19 cellular contexts compared by ENCODE assay signal in genomic region chr10:92894081-92894480, GRCh38. TPM values are rescaled to one million over a fixed set of nuclear protein-coding genes. Genes with fewer than 3 reads are reported as not detected.
DNase-seq lines count a peak whose midpoint lies in the region; ATAC-seq and TF ChIP-seq lines count a peak whose summit lies in the region.
"Had no signal": no experiment of that assay in that cellular context is flagged by ENCODE, and none has a peak within 500 bp of the region (broad histone marks: within the 10 kb centered on the region; RNA-seq: fewer than 3 reads in every experiment).

No MANE protein-coding gene starts in this region.

- H3K4me1 Mint-ChIP-seq in GM23338 (peaks cover 48% of the 10 kb centered on the region), memory B cell (peaks cover 5% of the 10 kb centered on the region)
- H3K4me1 Mint-ChIP-seq: CD14-positive monocyte had no signal

- H3K79me2 ChIP-seq in GM23338 (replicated peaks; ENCODE audit: insufficient read depth), result no peaks in the 10 kb centered on the region

- no peak overlapping the region for H2AFZ ChIP-seq in GM23338

- no peaks in the 10 kb centered on the region for H3K36me3 ChIP-seq in GM23338 (ENCODE audit: insufficient read depth)

- DNase-seq in GM23338 (ENCODE audit: low spot score), result no peak
- DNase-seq in NCI-H146 (lab: John Stamatoyannopoulos, UW), result peak; percentile 9
- DNase-seq in dermis blood vessel endothelial cell, result peak; percentile 46
- DNase-seq in memory B cell (ENCODE audit: low spot score in 2 of 2), result no peak
- no peak for DNase-seq in 8988T
- DNase-seq: ACHN, AML-193, DMS 273 treated with DMSO at 0.1 percent for 48 hours, NCI-H1048, NCI-H1694, NCI-H510A treated with DMSO at 0.1 percent for 48 hours, SHP77 treated with DMSO at 0.1 percent for 48 hours had no signal

- peaks cover 37% of the 10 kb centered on the region for H3K4me1 ChIP-seq in GM23338 (ENCODE audit: insufficient read depth)

- H3K4me3 Mint-ChIP-seq in GM23338 (peak overlapping the region; percentile 42), memory B cell (no peak overlapping the region)
- H3K4me3 Mint-ChIP-seq: CD14-positive monocyte had no signal

- no peaks in the 10 kb centered on the region for H3K27me3 ChIP-seq in GM23338 (ENCODE audit: insufficient read depth)

- H3K36me3 Mint-ChIP-seq in GM23338 (ENCODE audit: low read depth) (no peaks in the 10 kb centered on the region), memory B cell (peaks cover 14% of the 10 kb centered on the region)

- no peak overlapping the region for H3K27ac ChIP-seq in GM23338 (ENCODE audit: low read depth)
- H3K27ac ChIP-seq: KMS-11 had no signal

- H3K9me3 Mint-ChIP-seq in GM23338, result no peaks in the 10 kb centered on the region
- H3K9me3 Mint-ChIP-seq in memory B cell, result no peaks in the 10 kb centered on the region
- H3K9me3 Mint-ChIP-seq: CD14-positive monocyte had no signal

- H3K27ac Mint-ChIP-seq in GM23338 (peak overlapping the region; percentile 27; the same call in 1 of the 2 replicates), memory B cell (peak overlapping the region; percentile 24)
- H3K27ac Mint-ChIP-seq: CD14-positive monocyte had no signal

- no peak overlapping the region for H3K4me3 ChIP-seq in GM23338

- H3K27me3 Mint-ChIP-seq in GM23338 (ENCODE audit: insufficient read depth, low read depth, poor library complexity) (no peaks in the 10 kb centered on the region), memory B cell (no peaks in the 10 kb centered on the region)

- H3F3A ChIP-seq in GM23338 (replicated peaks; ENCODE audit: low read depth), result no peaks in the 10 kb centered on the region

- no peak for TF ChIP-seq CTCF in GM23338 (conservative IDR thresholded peaks at IDR 0.05; ENCODE audit: low read depth in 2 of 2)

- H3K4me2 ChIP-seq in GM23338, result peak overlapping the region; percentile 34
- H3K4me2 ChIP-seq: KMS-11 had no signal

- no peaks in the 10 kb centered on the region for H3K9me2 ChIP-seq in GM23338 (ENCODE audit: insufficient read depth)

- no peaks in the 10 kb centered on the region for H4K20me1 ChIP-seq in GM23338 (replicated peaks; ENCODE audit: insufficient read depth)

- ATAC-seq in GM23338, result no peak
- no peak for ATAC-seq in memory B cell (ENCODE audit: low read depth)
- ATAC-seq in GM19467 (IDR thresholded peaks at IDR 0.05; ENCODE audit: unreplicated experiment), result no peak
- ATAC-seq in GM19395 (IDR thresholded peaks at IDR 0.05; ENCODE audit: unreplicated experiment), result no peak
- ATAC-seq: HCT116, HepG2, SK-N-SH treated with all-trans-retinoic acid at 6 μM for 48 hours had no signal

TF ChIP-seq in GM23338, 12 proteins besides CTCF, POLR2A, EP300 and RAD21 (continues in another document):
- no peak for TF ChIP-seq ZNF114 (CRISPR knock-in tag; IDR thresholded peaks at IDR 0.05)
- no peak for TF ChIP-seq EZH2phosphoT487 (IDR thresholded peaks at IDR 0.05; ENCODE audit: unreplicated experiment)
- TF ChIP-seq ZNF462 (CRISPR knock-in tag; IDR thresholded peaks at IDR 0.05), result no peak
- no peak for TF ChIP-seq STAT1 (IDR thresholded peaks at IDR 0.05; ENCODE audit: unreplicated experiment)
- no peak for TF ChIP-seq CREB1 (CRISPR knock-in tag; IDR thresholded peaks at IDR 0.05; ENCODE audit: low read depth)
- TF ChIP-seq ZNF331 (CRISPR knock-in tag; IDR thresholded peaks at IDR 0.05; ENCODE audit: low read depth), result no peak
- no peak for TF ChIP-seq POLR2AphosphoS5 (IDR thresholded peaks at IDR 0.05; ENCODE audit: low read depth)
- no peak for TF ChIP-seq NANOG (IDR thresholded peaks at IDR 0.05; ENCODE audit: borderline replicate concordance)
- no peak for TF ChIP-seq JUNB (IDR thresholded peaks at IDR 0.05; ENCODE audit: unreplicated experiment)
- TF ChIP-seq EZH2 (IDR thresholded peaks at IDR 0.05; ENCODE audit: low read depth, unreplicated experiment), result no peak
- no peak for TF ChIP-seq REST (IDR thresholded peaks at IDR 0.05; ENCODE audit: unreplicated experiment)

RNA-seq across cellular contexts. Expression of gene EXOC6, which starts 45.8 kb away (rescaled TPM):
- total RNA-seq in GM23338 (2014; rRNA removed; shearing (Covaris generic)), result 5.0 and 6.6 TPM in 2 replicates
- polyA plus RNA-seq in GM23338 (2016; fragmentation: Nextera tagmentation; extraction: Ambion mirVana), result 4.6 and 6.0 TPM in 2 replicates
- 364 and 485 TPM in 2 replicates for total RNA-seq in dermis blood vessel endothelial cell

Comparison
In these comparisons a context has a peak if more than half of its experiments do, and no peak if none do; other contexts are left out.
1. DNase-seq: peak in NCI-H146 (single experiment) and dermis blood vessel endothelial cell (single experiment); none in GM23338 (single experiment), memory B cell (0 of 2) and 8988T (single experiment).
2. RNA of gene EXOC6, which starts 45.8 kb away (total RNA-seq): 364 to 485 TPM in dermis blood vessel endothelial cell; 5.0 to 6.6 TPM in GM23338; every median in the first group is over 10 times any median in the second.